In genomic region chr13:20773194-20774080, GRCh38 we compare ENCODE assay signal across 1 cellular context.
TF ChIP-seq lines count a peak whose summit lies in the region.

A gene with protein sequence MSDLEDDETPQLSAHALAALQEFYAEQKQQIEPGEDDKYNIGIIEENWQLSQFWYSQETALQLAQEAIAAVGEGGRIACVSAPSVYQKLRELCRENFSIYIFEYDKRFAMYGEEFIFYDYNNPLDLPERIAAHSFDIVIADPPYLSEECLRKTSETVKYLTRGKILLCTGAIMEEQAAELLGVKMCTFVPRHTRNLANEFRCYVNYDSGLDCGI (minus strand): TSS chr13:20773961. CDS start chr13:20757598, 16,363 bp downstream.

TF ChIP-seq in GM23338, 12 proteins besides CTCF, POLR2A, EP300 and RAD21 (continued from another document):
- TF ChIP-seq, protein P1, sequence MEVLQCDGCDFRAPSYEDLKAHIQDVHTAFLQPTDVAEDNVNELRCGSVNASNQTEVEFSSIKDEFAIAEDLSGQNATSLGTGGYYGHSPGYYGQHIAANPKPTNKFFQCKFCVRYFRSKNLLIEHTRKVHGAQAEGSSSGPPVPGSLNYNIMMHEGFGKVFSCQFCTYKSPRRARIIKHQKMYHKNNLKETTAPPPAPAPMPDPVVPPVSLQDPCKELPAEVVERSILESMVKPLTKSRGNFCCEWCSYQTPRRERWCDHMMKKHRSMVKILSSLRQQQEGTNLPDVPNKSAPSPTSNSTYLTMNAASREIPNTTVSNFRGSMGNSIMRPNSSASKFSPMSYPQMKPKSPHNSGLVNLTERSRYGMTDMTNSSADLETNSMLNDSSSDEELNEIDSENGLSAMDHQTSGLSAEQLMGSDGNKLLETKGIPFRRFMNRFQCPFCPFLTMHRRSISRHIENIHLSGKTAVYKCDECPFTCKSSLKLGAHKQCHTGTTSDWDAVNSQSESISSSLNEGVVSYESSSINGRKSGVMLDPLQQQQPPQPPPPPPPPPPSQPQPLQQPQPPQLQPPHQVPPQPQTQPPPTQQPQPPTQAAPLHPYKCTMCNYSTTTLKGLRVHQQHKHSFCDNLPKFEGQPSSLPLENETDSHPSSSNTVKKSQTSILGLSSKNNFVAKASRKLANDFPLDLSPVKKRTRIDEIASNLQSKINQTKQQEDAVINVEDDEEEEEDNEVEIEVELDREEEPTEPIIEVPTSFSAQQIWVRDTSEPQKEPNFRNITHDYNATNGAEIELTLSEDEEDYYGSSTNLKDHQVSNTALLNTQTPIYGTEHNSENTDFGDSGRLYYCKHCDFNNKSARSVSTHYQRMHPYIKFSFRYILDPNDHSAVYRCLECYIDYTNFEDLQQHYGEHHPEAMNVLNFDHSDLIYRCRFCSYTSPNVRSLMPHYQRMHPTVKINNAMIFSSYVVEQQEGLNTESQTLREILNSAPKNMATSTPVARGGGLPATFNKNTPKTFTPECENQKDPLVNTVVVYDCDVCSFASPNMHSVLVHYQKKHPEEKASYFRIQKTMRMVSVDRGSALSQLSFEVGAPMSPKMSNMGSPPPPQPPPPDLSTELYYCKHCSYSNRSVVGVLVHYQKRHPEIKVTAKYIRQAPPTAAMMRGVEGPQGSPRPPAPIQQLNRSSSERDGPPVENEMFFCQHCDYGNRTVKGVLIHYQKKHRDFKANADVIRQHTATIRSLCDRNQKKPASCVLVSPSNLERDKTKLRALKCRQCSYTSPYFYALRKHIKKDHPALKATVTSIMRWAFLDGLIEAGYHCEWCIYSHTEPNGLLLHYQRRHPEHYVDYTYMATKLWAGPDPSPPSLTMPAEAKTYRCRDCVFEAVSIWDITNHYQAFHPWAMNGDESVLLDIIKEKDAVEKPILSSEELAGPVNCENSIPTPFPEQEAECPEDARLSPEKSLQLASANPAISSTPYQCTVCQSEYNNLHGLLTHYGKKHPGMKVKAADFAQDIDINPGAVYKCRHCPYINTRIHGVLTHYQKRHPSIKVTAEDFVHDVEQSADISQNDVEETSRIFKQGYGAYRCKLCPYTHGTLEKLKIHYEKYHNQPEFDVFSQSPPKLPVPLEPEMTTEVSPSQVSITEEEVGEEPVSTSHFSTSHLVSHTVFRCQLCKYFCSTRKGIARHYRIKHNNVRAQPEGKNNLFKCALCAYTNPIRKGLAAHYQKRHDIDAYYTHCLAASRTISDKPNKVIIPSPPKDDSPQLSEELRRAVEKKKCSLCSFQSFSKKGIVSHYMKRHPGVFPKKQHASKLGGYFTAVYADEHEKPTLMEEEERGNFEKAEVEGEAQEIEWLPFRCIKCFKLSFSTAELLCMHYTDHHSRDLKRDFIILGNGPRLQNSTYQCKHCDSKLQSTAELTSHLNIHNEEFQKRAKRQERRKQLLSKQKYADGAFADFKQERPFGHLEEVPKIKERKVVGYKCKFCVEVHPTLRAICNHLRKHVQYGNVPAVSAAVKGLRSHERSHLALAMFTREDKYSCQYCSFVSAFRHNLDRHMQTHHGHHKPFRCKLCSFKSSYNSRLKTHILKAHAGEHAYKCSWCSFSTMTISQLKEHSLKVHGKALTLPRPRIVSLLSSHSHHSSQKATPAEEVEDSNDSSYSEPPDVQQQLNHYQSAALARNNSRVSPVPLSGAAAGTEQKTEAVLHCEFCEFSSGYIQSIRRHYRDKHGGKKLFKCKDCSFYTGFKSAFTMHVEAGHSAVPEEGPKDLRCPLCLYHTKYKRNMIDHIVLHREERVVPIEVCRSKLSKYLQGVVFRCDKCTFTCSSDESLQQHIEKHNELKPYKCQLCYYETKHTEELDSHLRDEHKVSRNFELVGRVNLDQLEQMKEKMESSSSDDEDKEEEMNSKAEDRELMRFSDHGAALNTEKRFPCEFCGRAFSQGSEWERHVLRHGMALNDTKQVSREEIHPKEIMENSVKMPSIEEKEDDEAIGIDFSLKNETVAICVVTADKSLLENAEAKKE (CRISPR knock-in tag; IDR thresholded peaks at IDR 0.05) = no peak
- TF ChIP-seq EZH2phosphoT487 (IDR thresholded peaks at IDR 0.05; ENCODE audit: unreplicated experiment) (no peak), CREB1 (CRISPR knock-in tag; IDR thresholded peaks at IDR 0.05; ENCODE audit: low read depth) (no peak)
